20 cellular contexts compared by ENCODE assay signal in the genomic region with DNA sequence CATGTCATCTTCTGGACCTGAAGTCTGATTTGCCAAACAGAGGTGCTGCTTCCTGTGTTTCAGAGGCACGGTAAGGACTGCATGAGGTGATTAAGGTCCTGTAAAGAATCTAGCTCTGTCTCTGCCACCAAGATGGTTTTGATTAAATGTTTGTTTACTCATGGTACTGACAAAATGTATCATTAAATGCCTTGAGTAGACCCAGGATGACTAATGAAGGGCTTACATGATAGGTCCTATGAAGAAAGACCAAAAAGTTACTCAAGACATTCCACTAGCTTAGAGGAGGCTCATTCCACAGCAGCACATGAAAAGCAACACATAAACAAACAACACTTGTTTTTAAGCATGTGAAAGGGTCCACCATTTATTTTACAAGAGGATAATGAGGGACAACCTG.
DNase-seq lines count a peak whose midpoint lies in the region; ATAC-seq and TF ChIP-seq lines count a peak whose summit lies in the region.
"Had no signal": no experiment of that assay in that cellular context is flagged by ENCODE, and none has a peak within 500 bp of the region (broad histone marks: within the 10 kb centered on the region; RNA-seq: fewer than 3 reads in every experiment).

No MANE protein-coding gene starts in this region.

- DNase-seq in EH (ENCODE audit: low read depth) (peak; percentile 94), PC-3 (peak; percentile 64), epithelial cell of prostate (ENCODE audit: low read depth, low spot score) (peak; percentile 14), trophoblast cell (peak; percentile 46 to 91), dorsolateral prefrontal cortex (no peak), ecto neural progenitor cell (ENCODE audit: low spot score) (no peak), DMS53 (lab: John Stamatoyannopoulos, UW) (no peak)
- DNase-seq: activated CD8-positive, alpha-beta memory T cell treated with anti-CD3 and anti-CD28 coated beads, Interleukin-2, amount 50 U/mL, for 48 hours; activated naive CD4-positive, alpha-beta T cell treated with Interleukin-2 at 50 U/mL for 16 hours; CD4-positive, CD25-positive, alpha-beta regulatory T cell; DMS79; glutamatergic neuron; MV-4-11; right cardiac atrium; stimulated activated CD4-positive, alpha-beta T cell treated with anti-CD3 and anti-CD28 coated beads, Interleukin-1b, Interleukin-23, amount 100 ng/mL, for 48 hours had no signal

- no peak overlapping the region for H3K18ac ChIP-seq in trophoblast cell (ENCODE audit: low read length)

- WGBS in trophoblast cell (ENCODE audit: extremely low coverage, insufficient coverage, insufficient read length): no CpG with 5 or more reads among the region's 1 CpG

- no peaks in the 10 kb centered on the region for H3K36me3 ChIP-seq in PC-3 (ENCODE audit: low read depth, low read length)
- no peaks in the 10 kb centered on the region for H3K36me3 ChIP-seq in trophoblast cell (ENCODE audit: control insufficient read depth in 1 of 2, insufficient read depth in 2 of 2, low read length in 2 of 2)
- H3K36me3 ChIP-seq: cardiac muscle cell, neutrophil had no signal

- no peak overlapping the region for H2BK12ac ChIP-seq in trophoblast cell (ENCODE audit: low read length)

- no peak overlapping the region for H3K4ac ChIP-seq in trophoblast cell (ENCODE audit: low read depth, low read length)

- H3K9ac ChIP-seq in PC-3 (ENCODE audit: low read length): no peak overlapping the region
- no peak overlapping the region for H3K9ac ChIP-seq in trophoblast cell (ENCODE audit: low read length)

- H3K4me1 ChIP-seq in PC-3 (ENCODE audit: insufficient read depth, low read length) (peaks cover 17% of the 10 kb centered on the region), trophoblast cell (ENCODE audit: control insufficient read depth in 1 of 2, insufficient read depth in 2 of 2, low read length in 2 of 2) (no peaks in the 10 kb centered on the region)

- H3K9me3 ChIP-seq in PC-3 (ENCODE audit: low read length) (no peaks in the 10 kb centered on the region), trophoblast cell (ENCODE audit: insufficient read depth, low read depth, low read length) (no peaks in the 10 kb centered on the region)
- H3K9me3 ChIP-seq: neutrophil had no signal

- no TSS peak for BruUV-seq in PC-3 (replicated peaks; lab: Mats Ljungman, UMichigan)

- TF ChIP-seq CTCF in PC-3 (conservative IDR thresholded peaks at IDR 0.05; ENCODE audit: low read depth, low read length): no peak
- TF ChIP-seq CTCF in dorsolateral prefrontal cortex (IDR thresholded peaks at IDR 0.05 in 54 of 56, conservative IDR thresholded peaks at IDR 0.05 in 2 of 56; ENCODE audit: low read depth in 1 of 56, partially characterized antibody in 56 of 56): no peak

- POLR2A ChIA-PET in PC-3 (lab: Charles Lee; ENCODE audit: unreplicated experiment): interaction anchor here (0.5 to 0.6 kb wide), 2 partner anchors 99 to 106 kb away, joined by 3 to 5 read pairs; no protein-coding TSS in a partner anchor

- no peaks in the 10 kb centered on the region for H4K20me1 ChIP-seq in PC-3 (ENCODE audit: low read length)

- H4K8ac ChIP-seq in trophoblast cell (ENCODE audit: low read depth, low read length): no peak overlapping the region

- H2AK5ac ChIP-seq in trophoblast cell (ENCODE audit: low read length): no peak overlapping the region

- ATAC-seq in PC-3 (peak; percentile 18), HG03139 (IDR thresholded peaks at IDR 0.05; ENCODE audit: unreplicated experiment) (no peak)
- ATAC-seq: activated CD4-positive, CD25-positive, alpha-beta regulatory T cell treated with anti-CD3 and anti-CD28 coated beads, Interleukin-2, amount 50 U/mL, for 24 hours; right cardiac atrium; Right ventricle myocardium inferior had no signal

- H4K91ac ChIP-seq in trophoblast cell (ENCODE audit: low read depth, low read length): no peak overlapping the region

- no peak overlapping the region for H3K23ac ChIP-seq in trophoblast cell (ENCODE audit: low read length)

- H3K27me3 ChIP-seq in PC-3 (ENCODE audit: low read length): no peaks in the 10 kb centered on the region
- H3K27me3 ChIP-seq in trophoblast cell (ENCODE audit: insufficient read depth, low read length): no peaks in the 10 kb centered on the region
- peaks cover 0 to 7% (median 0%) of the 10 kb centered on the region in 45 donors for H3K27me3 ChIP-seq in dorsolateral prefrontal cortex
- H3K27me3 ChIP-seq: cardiac muscle cell had no signal

- H2AFZ ChIP-seq in PC-3 (ENCODE audit: low read length) (no peak overlapping the region), trophoblast cell (ENCODE audit: insufficient read depth, low read length, poor library complexity) (no peak overlapping the region)

- no peaks in the 10 kb centered on the region for H3K79me1 ChIP-seq in trophoblast cell (ENCODE audit: low read length)

- H3K14ac ChIP-seq in trophoblast cell (ENCODE audit: low read length): no peak overlapping the region

- no peak overlapping the region for H2BK120ac ChIP-seq in trophoblast cell (ENCODE audit: insufficient read depth, low read length, poor library complexity)

- H3K27ac ChIP-seq in PC-3 (ENCODE audit: low read length) (no peak overlapping the region), epithelial cell of prostate (no peak overlapping the region), trophoblast cell (ENCODE audit: low read depth, low read length) (no peak overlapping the region), dorsolateral prefrontal cortex (no peak overlapping the region)
- H3K27ac ChIP-seq: cardiac muscle cell, neutrophil had no signal

- H3K79me2 ChIP-seq in PC-3 (ENCODE audit: low read length) (no peaks in the 10 kb centered on the region), trophoblast cell (ENCODE audit: control insufficient read depth, insufficient read depth, low read length, poor library complexity) (no peaks in the 10 kb centered on the region)

- H3K4me2 ChIP-seq in PC-3 (ENCODE audit: low read length): no peak overlapping the region
- H3K4me2 ChIP-seq in trophoblast cell (ENCODE audit: low read length): no peak overlapping the region

- no peaks in the 10 kb centered on the region for H3K9me2 ChIP-seq in PC-3 (replicated peaks; ENCODE audit: low read length)

- H3K4me3 ChIP-seq in PC-3 (ENCODE audit: low read length) (no peak overlapping the region), trophoblast cell (ENCODE audit: low read depth, low read length) (no peak overlapping the region), dorsolateral prefrontal cortex (no peak overlapping the region)
- H3K4me3 ChIP-seq: cardiac muscle cell had no signal

- CTCF ChIA-PET in PC-3 (lab: Charles Lee): no interaction called here

- no peak overlapping the region for H2BK5ac ChIP-seq in trophoblast cell (ENCODE audit: low read depth, low read length, poor library complexity)

- intact Hi-C loops in PC-3 (cut with micrococcal nuclease): no loop called here
- intact Hi-C loops in dorsolateral prefrontal cortex (cut with DNase I): no loop called here

- no peaks in the 10 kb centered on the region for H3F3A ChIP-seq in PC-3 (ENCODE audit: low read length, unreplicated experiment)

- no peak overlapping the region for H4K12ac ChIP-seq in trophoblast cell (ENCODE audit: low read depth, low read length)

Comparison
In these comparisons a context has a peak if more than half of its experiments do, and no peak if none do; other contexts are left out.
1. DNase-seq: peak in EH (single experiment), PC-3 (single experiment), epithelial cell of prostate (single experiment) and trophoblast cell (2 of 2); none in dorsolateral prefrontal cortex (0 of 10), ecto neural progenitor cell (single experiment) and DMS53 (single experiment).